1 cellular context compared by ENCODE assay signal in genomic region chr3:172059532-172059931, GRCh38.
TF ChIP-seq lines count a peak whose summit lies in the region.

No MANE protein-coding gene starts in this region.

TF ChIP-seq in A549, 52 proteins besides CTCF, POLR2A, EP300 and RAD21 (continued from another document):
- TF ChIP-seq GATA3 (IDR thresholded peaks at IDR 0.05; ENCODE audit: borderline replicate concordance) (no peak), HOXB5 (CRISPR knock-in tag; IDR thresholded peaks at IDR 0.05) (no peak), ZNF302 (CRISPR knock-in tag; IDR thresholded peaks at IDR 0.05) (no peak), BHLHE40 (IDR thresholded peaks at IDR 0.05; ENCODE audit: low read depth, low read length) (no peak), RCOR1 (IDR thresholded peaks at IDR 0.05; ENCODE audit: low read depth, low read length) (no peak), MYC (IDR thresholded peaks at IDR 0.05; ENCODE audit: borderline replicate concordance, low read length) (no peak), KDM1A (IDR thresholded peaks at IDR 0.05; ENCODE audit: low read depth) (no peak), JUN (IDR thresholded peaks at IDR 0.05) (no peak), CBX2 (IDR thresholded peaks at IDR 0.05; ENCODE audit: borderline replicate concordance, low read depth) (no peak), NR3C1 (IDR thresholded peaks at IDR 0.05) (no peak)
TF ChIP-seq in A549: peak in this region for 0.
